15 cellular contexts compared by ENCODE assay signal in the genomic region with DNA sequence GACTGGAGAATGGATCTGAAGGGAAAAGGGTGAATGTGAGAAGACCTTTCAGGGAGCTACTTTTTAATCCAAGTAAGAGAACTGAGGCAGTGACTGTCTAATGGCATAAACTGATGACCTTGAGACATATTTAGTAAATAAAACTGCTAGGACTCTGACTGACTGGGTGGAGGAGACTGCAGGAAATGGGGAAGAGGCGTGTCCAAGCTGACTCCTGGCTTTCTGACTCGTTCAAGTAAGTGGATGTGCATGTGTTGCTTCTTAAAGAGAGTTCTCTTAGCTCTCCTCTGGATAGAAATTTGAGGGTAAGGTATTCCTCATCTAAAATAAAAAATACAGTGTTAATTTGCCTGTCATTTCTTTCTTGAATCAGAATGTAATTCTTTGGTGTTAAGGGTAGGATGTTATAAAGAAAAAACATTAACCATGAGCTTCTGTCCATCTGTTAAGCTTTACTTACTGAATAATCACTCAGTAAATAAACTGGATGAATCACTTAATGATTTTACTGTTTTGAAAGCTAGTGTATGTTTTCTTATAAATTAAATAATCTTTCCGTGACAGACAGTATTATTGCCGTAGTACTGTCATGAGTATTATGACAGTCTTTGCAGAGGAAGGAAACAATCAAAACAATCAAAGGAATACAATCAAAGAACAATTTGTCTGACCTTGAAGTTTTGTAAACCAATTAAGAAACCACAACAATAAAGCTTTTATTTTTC. TPM values are rescaled to one million over a fixed set of nuclear protein-coding genes. Genes with fewer than 3 reads are reported as not detected.
DNase-seq lines count a peak whose midpoint lies in the region; TF ChIP-seq lines count a peak whose summit lies in the region.
"Had no signal": no experiment of that assay in that cellular context is flagged by ENCODE, and none has a peak within 500 bp of the region (broad histone marks: within the 10 kb centered on the region; RNA-seq: fewer than 3 reads in every experiment).

No MANE protein-coding gene starts in this region.

- H3K9ac ChIP-seq in neuronal stem cell (ENCODE audit: low read depth, low read length, poor library complexity): no peak overlapping the region

- H2BK5ac ChIP-seq in neuronal stem cell (ENCODE audit: low read length): no peak overlapping the region

- peak overlapping the region; percentile 23 for H2AFZ ChIP-seq in neuronal stem cell (ENCODE audit: low read length)

- no CpG with 5 or more reads among the region's 4 CpGs for WGBS in neuronal stem cell (ENCODE audit: extremely low coverage in 2 of 2, insufficient read length in 2 of 2, insufficient replicate concordance in 1 of 2), 2 donors
- 38 to 39% methylated on average over 3 to 4 of the region's 4 CpGs for WGBS in transverse colon (ENCODE audit: low coverage in 1 of 2), 2 donors

- TF ChIP-seq CTCF in epithelial cell of esophagus (IDR thresholded peaks at IDR 0.05; ENCODE audit: insufficient read depth, low read depth, low read length, missing control alignments) (no peak), transverse colon (IDR thresholded peaks at IDR 0.05) (no peak)

- no peak overlapping the region for H3K14ac ChIP-seq in neuronal stem cell (ENCODE audit: low read length)

- no peak overlapping the region for H2BK12ac ChIP-seq in neuronal stem cell (ENCODE audit: low read length)

- H3K9me3 ChIP-seq in neuronal stem cell (replicated peaks in 1 of 2; ENCODE audit: control insufficient read depth in 2 of 2, insufficient read depth in 1 of 2, low read depth in 1 of 2, low read length in 2 of 2) (peaks cover 0 to 3% of the 10 kb centered on the region in 2 donors), transverse colon (no peaks in the 10 kb centered on the region)
- H3K9me3 ChIP-seq: right atrium auricular region, thyroid gland had no signal

- H3K36me3 ChIP-seq in neuronal stem cell (replicated peaks in 1 of 2; ENCODE audit: control insufficient read depth in 2 of 2, insufficient read depth in 2 of 2, low read length in 2 of 2): no peaks in the 10 kb centered on the region
- H3K36me3 ChIP-seq in transverse colon: no peaks in the 10 kb centered on the region
- H3K36me3 ChIP-seq: right atrium auricular region, thyroid gland had no signal

- H3K23ac ChIP-seq in neuronal stem cell (ENCODE audit: low read depth, low read length, poor library complexity): no peak overlapping the region

- peak; percentile 35 for DNase-seq in GM03348 (ENCODE audit: low spot score)
- peak; percentile 32 for DNase-seq in NCI-H748 treated with DMSO at 0.1 percent for 48 hours (lab: John Stamatoyannopoulos, UW)
- peak; percentile 77 for DNase-seq in epithelial cell of esophagus (ENCODE audit: low read depth)
- no peak for DNase-seq in neuronal stem cell (ENCODE audit: low spot score)
- DNase-seq in NK-92 (lab: John Stamatoyannopoulos, UW; ENCODE audit: unreplicated experiment): no peak
- no peak for DNase-seq in transverse colon
- no peak for DNase-seq in activated CD4-positive, alpha-beta T cell treated with anti-CD3 and anti-CD28 coated beads, Interleukin-2, amount 50 U/mL, for 1 hour
- DNase-seq: CD8-positive, alpha-beta memory T cell; NCI-H1105; NCI-H2227 treated with DMSO at 0.1 percent for 48 hours; stimulated activated CD4-positive, alpha-beta T cell treated with anti-CD3 and anti-CD28 coated beads, Interleukin-2, amount 100 ng/mL, for 24 hours; T1000; thyroid gland had no signal

- H4K91ac ChIP-seq in neuronal stem cell (ENCODE audit: low read depth, low read length, poor library complexity): no peak overlapping the region

- no peak overlapping the region for H2AK5ac ChIP-seq in neuronal stem cell (ENCODE audit: low read depth, low read length)

- no peak overlapping the region for H3K4me2 ChIP-seq in neuronal stem cell (ENCODE audit: insufficient read depth, low read length, poor library complexity, severe bottlenecking)

- H3K18ac ChIP-seq in neuronal stem cell (ENCODE audit: low read length): no peak overlapping the region

- no peak overlapping the region for H3K4ac ChIP-seq in neuronal stem cell (ENCODE audit: low read length)

- no peak overlapping the region for H4K8ac ChIP-seq in neuronal stem cell (ENCODE audit: low read depth, low read length)

- H3K79me1 ChIP-seq in neuronal stem cell (ENCODE audit: low read depth, low read length): no peaks in the 10 kb centered on the region

- no peak overlapping the region for H2BK15ac ChIP-seq in neuronal stem cell (ENCODE audit: low read length)

- H3K4me1 ChIP-seq in neuronal stem cell (ENCODE audit: control insufficient read depth in 2 of 2, insufficient read depth in 1 of 2, low read depth in 1 of 2, low read length in 2 of 2) (peaks cover 0 to 2% of the 10 kb centered on the region in 2 donors), transverse colon (peaks cover 0 to 19% (median 3%) of the 10 kb centered on the region in 4 donors)
- H3K4me1 ChIP-seq: right atrium auricular region had no signal

- no peaks in the 10 kb centered on the region for H3K27me3 ChIP-seq in neuronal stem cell (ENCODE audit: control insufficient read depth in 3 of 3, insufficient read depth in 3 of 3, low read depth in 1 of 3, low read length in 3 of 3)
- H3K27me3 ChIP-seq in transverse colon: no peaks in the 10 kb centered on the region
- H3K27me3 ChIP-seq: right atrium auricular region, thyroid gland had no signal

- in situ Hi-C loops in transverse colon (cut with MboI; ENCODE audit: low pct_ligation_motif_present in 1 of 4, low pct_unique_long_range_greater_than_20kb in 1 of 4, low sequenced_read_pairs in 3 of 4): no loop called here

- TF ChIP-seq POLR2A in transverse colon (IDR thresholded peaks at IDR 0.05): no peak

- TF ChIP-seq EP300 in transverse colon (IDR thresholded peaks at IDR 0.05; ENCODE audit: low read depth): no peak

- no peak overlapping the region for H2BK120ac ChIP-seq in neuronal stem cell (ENCODE audit: low read depth, low read length)

- H3K27ac ChIP-seq in neuronal stem cell (replicated peaks; ENCODE audit: low read length): no peak overlapping the region
- no peak overlapping the region for H3K27ac ChIP-seq in transverse colon
- H3K27ac ChIP-seq: coronary artery, right atrium auricular region, thyroid gland had no signal

- intact Hi-C loops in transverse colon (cut with DNase I; ENCODE audit: low total_unique reads): no loop called here

- no peak overlapping the region for H3K4me3 ChIP-seq in epithelial cell of esophagus (ENCODE audit: low read length)
- no peak overlapping the region for H3K4me3 ChIP-seq in neuronal stem cell (ENCODE audit: low read length in 2 of 2)
- no peak overlapping the region for H3K4me3 ChIP-seq in transverse colon
- H3K4me3 ChIP-seq: coronary artery, right atrium auricular region, thyroid gland had no signal

RNA-seq across cellular contexts. Expression of a gene that starts 58.4 kb away (rescaled TPM):
- polyA plus RNA-seq in neuronal stem cell (2013, experiment 1 of 2): 4.3 TPM
- 4.1 TPM for polyA plus RNA-seq in neuronal stem cell (2013, experiment 2 of 2)
- under 1 TPM in 2 of 4 donors, not detected in 2; 0.20 to 0.82 TPM for total RNA-seq in transverse colon
- total RNA-seq: right atrium auricular region had no signal
- polyA plus RNA-seq: CD8-positive, alpha-beta memory T cell had no signal

Comparison
In these comparisons a context has a peak if more than half of its experiments do, and no peak if none do; other contexts are left out.
1. DNase-seq: peak in GM03348 (single experiment), NCI-H748 treated with DMSO at 0.1 percent for 48 hours (single experiment) and epithelial cell of esophagus (single experiment); none in neuronal stem cell (single experiment), NK-92 (single experiment), transverse colon (single experiment) and activated CD4-positive, alpha-beta T cell treated with anti-CD3 and anti-CD28 coated beads, Interleukin-2, amount 50 U/mL, for 1 hour (single experiment).